Comparison of ENCODE assay signal across 1 cellular context in genomic region chr1:210367561-210367960, GRCh38.
TF ChIP-seq lines count a peak whose summit lies in the region.

No MANE protein-coding gene starts in this region.

TF ChIP-seq in WTC11, 78 proteins besides CTCF, POLR2A, EP300 and RAD21 (continued from another document):
- TF ChIP-seq, protein P1, sequence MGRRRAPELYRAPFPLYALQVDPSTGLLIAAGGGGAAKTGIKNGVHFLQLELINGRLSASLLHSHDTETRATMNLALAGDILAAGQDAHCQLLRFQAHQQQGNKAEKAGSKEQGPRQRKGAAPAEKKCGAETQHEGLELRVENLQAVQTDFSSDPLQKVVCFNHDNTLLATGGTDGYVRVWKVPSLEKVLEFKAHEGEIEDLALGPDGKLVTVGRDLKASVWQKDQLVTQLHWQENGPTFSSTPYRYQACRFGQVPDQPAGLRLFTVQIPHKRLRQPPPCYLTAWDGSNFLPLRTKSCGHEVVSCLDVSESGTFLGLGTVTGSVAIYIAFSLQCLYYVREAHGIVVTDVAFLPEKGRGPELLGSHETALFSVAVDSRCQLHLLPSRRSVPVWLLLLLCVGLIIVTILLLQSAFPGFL (CRISPR knock-in tag; IDR thresholded peaks at IDR 0.05; ENCODE audit: borderline replicate concordance) = no peak
- TF ChIP-seq ZNF317 (CRISPR knock-in tag; IDR thresholded peaks at IDR 0.05; ENCODE audit: borderline replicate concordance, low read depth) (no peak), SMAD3 (CRISPR knock-in tag; IDR thresholded peaks at IDR 0.05; ENCODE audit: borderline replicate concordance) (no peak), E2F1 (CRISPR knock-in tag; IDR thresholded peaks at IDR 0.05) (no peak), PRRX2 (CRISPR knock-in tag; IDR thresholded peaks at IDR 0.05) (no peak)
